Comparison of ENCODE assay signal across 11 cellular contexts in the genomic region with DNA sequence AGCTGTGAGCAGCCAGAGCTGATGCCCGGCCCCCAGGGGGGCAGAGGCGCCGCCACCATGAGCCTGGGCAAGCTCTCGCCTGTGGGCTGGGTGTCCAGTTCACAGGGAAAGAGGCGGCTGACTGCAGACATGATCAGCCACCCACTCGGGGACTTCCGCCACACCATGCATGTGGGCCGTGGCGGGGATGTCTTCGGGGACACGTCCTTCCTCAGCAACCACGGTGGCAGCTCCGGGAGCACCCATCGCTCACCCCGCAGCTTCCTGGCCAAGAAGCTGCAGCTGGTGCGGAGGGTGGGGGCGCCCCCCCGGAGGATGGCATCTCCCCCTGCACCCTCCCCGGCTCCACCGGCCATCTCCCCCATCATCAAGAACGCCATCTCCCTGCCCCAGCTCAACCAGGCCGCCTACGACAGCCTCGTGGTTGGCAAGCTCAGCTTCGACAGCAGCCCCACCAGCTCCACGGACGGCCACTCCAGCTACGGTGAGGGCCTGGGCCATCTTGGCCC. TPM values are rescaled to one million over a fixed set of nuclear protein-coding genes. Genes with fewer than 3 reads are reported as not detected.
DNase-seq lines count a peak whose midpoint lies in the region; ATAC-seq, FAIRE-seq and TF ChIP-seq lines count a peak whose summit lies in the region.
"Had no signal": no experiment of that assay in that cellular context is flagged by ENCODE, and none has a peak within 500 bp of the region (broad histone marks: within the 10 kb centered on the region; RNA-seq: fewer than 3 reads in every experiment).

No MANE protein-coding gene starts in this region.

- H3K9ac ChIP-seq in subcutaneous abdominal adipose tissue (ENCODE audit: low read length in 5 of 5), result peak overlapping the region in 2 of 5 donors; percentile 1 to 41

- CTCF ChIA-PET in RWPE1 (lab: Yijun Ruan, JAX), result interaction anchor here (1.1 to 2.9 kb wide), 2 partner anchors 21 to 26 kb away, joined by 3 to 38 read pairs; no protein-coding TSS in a partner anchor

- H3K9me3 ChIP-seq in left lung (no peaks in the 10 kb centered on the region), subcutaneous abdominal adipose tissue (ENCODE audit: control insufficient read depth in 5 of 5, low read length in 5 of 5) (no peaks in the 10 kb centered on the region)

- intact Hi-C loops in left lung (cut with DNase I), result no loop called here

- H3K36me3 ChIP-seq in left lung (peaks cover 0 to 32% of the 10 kb centered on the region in 2 donors), subcutaneous abdominal adipose tissue (ENCODE audit: control insufficient read depth in 5 of 5, insufficient read depth in 5 of 5, low read length in 5 of 5) (peaks cover 0 to 47% (median 35%) of the 10 kb centered on the region in 5 donors), H7 (replicated peaks; ENCODE audit: control insufficient read depth, insufficient read depth, low read length) (peaks cover 5% of the 10 kb centered on the region)

- no peak overlapping the region for H3K4me3 ChIP-seq in left lung
- H3K4me3 ChIP-seq in subcutaneous abdominal adipose tissue (ENCODE audit: low read depth in 1 of 5, low read length in 5 of 5), result no peak overlapping the region
- H3K4me3 ChIP-seq in H7 (ENCODE audit: insufficient read depth, low read depth, low read length), result no peak overlapping the region

- H3K27ac ChIP-seq in RWPE1 (peak overlapping the region; percentile 66), left lung (peak overlapping the region; percentile 57 to 67), subcutaneous abdominal adipose tissue (ENCODE audit: low read depth, low read length) (peak overlapping the region; percentile 61)

- DNase-seq in RWPE1 (ENCODE audit: low spot score), result no peak
- peak; percentile 49 for DNase-seq in activated naive CD4-positive, alpha-beta T cell treated with Interleukin-2 at 50 U/mL for 16 hours
- DNase-seq in left lung, result peak; percentile 61 to 85
- DNase-seq in H54 (ENCODE audit: insufficient read length, low spot score), result no peak
- no peak for DNase-seq in H7

- H3K27me3 ChIP-seq in left lung (peaks cover 0 to 32% of the 10 kb centered on the region in 2 donors), subcutaneous abdominal adipose tissue (ENCODE audit: control insufficient read depth in 5 of 5, insufficient read depth in 4 of 5, low read length in 5 of 5) (no peaks in the 10 kb centered on the region), H7 (ENCODE audit: control insufficient read depth, insufficient read depth, low read length) (peaks cover under 1% of the 10 kb centered on the region)

- no peak for TF ChIP-seq CTCF in RWPE1 (conservative IDR thresholded peaks at IDR 0.05; ENCODE audit: low read depth)
- TF ChIP-seq CTCF in left lung (IDR thresholded peaks at IDR 0.05), result no peak

- H3K4me1 ChIP-seq in left lung (peaks cover 59 to 86% of the 10 kb centered on the region in 2 donors), subcutaneous abdominal adipose tissue (ENCODE audit: control insufficient read depth in 5 of 5, insufficient read depth in 5 of 5, low read length in 5 of 5) (peaks cover 23 to 74% (median 60%) of the 10 kb centered on the region in 5 donors)

- no peak for TF ChIP-seq POLR2A in H54 (IDR thresholded peaks at IDR 0.05; ENCODE audit: low read depth, low read length)

- FAIRE-seq in H54 (lab: Jason Lieb, UNC), result no peak
- FAIRE-seq: colon had no signal

- POLR2A ChIA-PET in RWPE1 (lab: Yijun Ruan, JAX; ENCODE audit: low non-redundant PET), result no interaction called here

- no peak for ATAC-seq in left lung
- no peak for ATAC-seq in GM18858 (IDR thresholded peaks at IDR 0.05; ENCODE audit: unreplicated experiment)
- ATAC-seq in HG03442 (IDR thresholded peaks at IDR 0.05; ENCODE audit: unreplicated experiment), result no peak

RNA-seq across cellular contexts. Expression of a gene that starts 6.1 kb away (rescaled TPM):
- total RNA-seq in left lung, result 10 to 100 TPM; 74.0 to 84.3 TPM
- total RNA-seq in H7 (2014; rRNA removed; shearing (Covaris generic)), result 13.3 and 22.5 TPM in 2 replicates

RNA-seq across cellular contexts. Expression of a gene that starts 13.5 kb away (rescaled TPM):
- under 1 TPM in 1 of 2 donors, not detected in 1; 0.61 TPM for total RNA-seq in left lung
- total RNA-seq in H7 (2014; rRNA removed; shearing (Covaris generic)), result not detected in 2 replicates
- total RNA-seq: RPMI7951 had no signal

RNA-seq across cellular contexts. Expression of a gene that starts 42.3 kb away (rescaled TPM):
- total RNA-seq in left lung, result 10 to 100 TPM; 53.0 to 64.3 TPM
- 67.9 and 98.6 TPM in 2 replicates for total RNA-seq in H7 (2014; rRNA removed; shearing (Covaris generic))

RNA-seq across cellular contexts. Expression of a gene that starts 47.2 kb away (rescaled TPM):
- total RNA-seq in left lung, result 10 to 100 TPM; 10.3 to 13.6 TPM
- 16.5 and 18.4 TPM in 2 replicates for total RNA-seq in H7 (2014; rRNA removed; shearing (Covaris generic))
- total RNA-seq: mononuclear cell had no signal

Comparison
In these comparisons a context has a peak if more than half of its experiments do, and no peak if none do; other contexts are left out.
1. DNase-seq: peak in activated naive CD4-positive, alpha-beta T cell treated with Interleukin-2 at 50 U/mL for 16 hours (single experiment) and left lung (2 of 2); none in RWPE1 (single experiment), H54 (single experiment) and H7 (single experiment).
2. Peak in every context shown above with its lines, with median percentiles within 50 percentile points of each other: H3K27ac ChIP-seq.